1 cellular context compared by ENCODE assay signal in genomic region chr20:45968801-45969711, GRCh38.
TF ChIP-seq lines count a peak whose summit lies in the region.

No MANE protein-coding gene starts in this region.

TF ChIP-seq in HCT116, 20 proteins besides CTCF, POLR2A, EP300 and RAD21:
- no peak for TF ChIP-seq POLR2AphosphoS5 (IDR thresholded peaks at IDR 0.05; ENCODE audit: low read depth, low read length)
- no peak for TF ChIP-seq CBX3 (IDR thresholded peaks at IDR 0.05; ENCODE audit: low read depth)
- no peak for TF ChIP-seq ZNF274 (IDR thresholded peaks at IDR 0.05; ENCODE audit: low read depth, low read length)
- TF ChIP-seq CEBPB (IDR thresholded peaks at IDR 0.05; ENCODE audit: low read depth): no peak
- no peak for TF ChIP-seq SRF (IDR thresholded peaks at IDR 0.05; ENCODE audit: low read depth)
- no peak for TF ChIP-seq ELF1 (IDR thresholded peaks at IDR 0.05; ENCODE audit: borderline replicate concordance, low read depth)
- no peak for TF ChIP-seq EGR1 (IDR thresholded peaks at IDR 0.05; ENCODE audit: low read depth)
- TF ChIP-seq YY1 (IDR thresholded peaks at IDR 0.05; ENCODE audit: extremely low read depth, insufficient replicate concordance, low read depth, low read length): no peak
- no peak for TF ChIP-seq EZH2 (IDR thresholded peaks at IDR 0.05)
- no peak for TF ChIP-seq ZFX (IDR thresholded peaks at IDR 0.05)
- TF ChIP-seq FOSL1 (IDR thresholded peaks at IDR 0.05; ENCODE audit: low read depth): no peak
- no peak for TF ChIP-seq TCF7L2 (IDR thresholded peaks at IDR 0.05; ENCODE audit: borderline replicate concordance, extremely low read depth, insufficient read depth, insufficient read length)
- no peak for TF ChIP-seq ATF3 (IDR thresholded peaks at IDR 0.05)
- no peak for TF ChIP-seq SIN3A (IDR thresholded peaks at IDR 0.05; ENCODE audit: low read depth)
- TF ChIP-seq REST (IDR thresholded peaks at IDR 0.05; ENCODE audit: low read depth): no peak
